Comparison of ENCODE assay signal across 11 cellular contexts in the genomic region with DNA sequence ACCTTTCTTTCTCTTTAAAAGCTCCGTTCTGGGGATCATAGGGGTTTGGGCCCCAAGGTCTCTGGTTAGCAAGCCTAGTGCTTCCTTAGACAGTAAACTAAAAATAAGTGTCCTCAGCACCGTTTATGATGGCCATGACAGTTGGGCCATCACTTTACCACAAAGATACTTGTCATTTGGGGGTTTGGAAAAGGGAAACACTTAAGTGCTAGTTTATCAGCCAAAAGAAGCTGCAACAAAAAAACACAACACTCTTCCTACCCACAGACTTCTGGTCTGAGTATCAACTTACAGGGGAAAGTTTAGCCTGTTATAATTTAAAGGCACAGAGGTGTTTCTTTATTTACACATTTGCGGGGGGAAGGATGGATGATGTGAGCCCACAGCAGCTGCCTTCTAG.
DNase-seq lines count a peak whose midpoint lies in the region; ATAC-seq and TF ChIP-seq lines count a peak whose summit lies in the region.
"Had no signal": no experiment of that assay in that cellular context is flagged by ENCODE, and none has a peak within 500 bp of the region (broad histone marks: within the 10 kb centered on the region; RNA-seq: fewer than 3 reads in every experiment).

No MANE protein-coding gene starts in this region.

- intact Hi-C loops in posterior vena cava (cut with DNase I), result no loop called here

- peak overlapping the region; percentile 22; the same call in 1 of the 2 replicates for H3K4me3 ChIP-seq in GM06990 (replicated peaks; ENCODE audit: low read depth, low read length)
- no peak overlapping the region for H3K4me3 ChIP-seq in muscle layer of duodenum (ENCODE audit: low read depth in 1 of 2, low read length in 2 of 2)
- H3K4me3 ChIP-seq: breast epithelium, prostate gland had no signal

- H3K36me3 ChIP-seq in GM06990 (ENCODE audit: control insufficient read depth, insufficient read depth, low read length), result no peaks in the 10 kb centered on the region
- H3K36me3 ChIP-seq in muscle layer of duodenum (ENCODE audit: control insufficient read depth in 1 of 2, insufficient read depth in 2 of 2, low read length in 2 of 2), result no peaks in the 10 kb centered on the region
- H3K36me3 ChIP-seq: breast epithelium, prostate gland had no signal

- peaks cover 0 to 13% of the 10 kb centered on the region in 2 donors for H3K4me1 ChIP-seq in muscle layer of duodenum (ENCODE audit: control insufficient read depth in 1 of 2, insufficient read depth in 2 of 2, low read length in 2 of 2)
- H3K4me1 ChIP-seq: breast epithelium, prostate gland had no signal

- H3K27me3 ChIP-seq in GM06990 (replicated peaks; ENCODE audit: control insufficient read depth, insufficient read depth, low read length) (no peaks in the 10 kb centered on the region), muscle layer of duodenum (ENCODE audit: low read depth, low read length) (no peaks in the 10 kb centered on the region)
- H3K27me3 ChIP-seq: breast epithelium had no signal

- DNase-seq in GM06990 (ENCODE audit: extremely low read depth, insufficient read length), result no peak
- DNase-seq in SIG-M5 (lab: John Stamatoyannopoulos, UW), result peak; percentile 73
- no peak for DNase-seq in NCI-H1048 (lab: John Stamatoyannopoulos, UW)
- no peak for DNase-seq in NCI-H2171 (lab: John Stamatoyannopoulos, UW)
- DNase-seq in posterior vena cava (ENCODE audit: low spot score), result no peak
- no peak for DNase-seq in NCI-H226
- DNase-seq: DMS 273 treated with DMSO at 0.1 percent for 48 hours had no signal

- TF ChIP-seq CTCF in GM06990 (IDR thresholded peaks at IDR 0.05; ENCODE audit: insufficient read depth, low read length, poor library complexity, severe bottlenecking), result no peak

- peak; percentile 35 for ATAC-seq in HG02759 (IDR thresholded peaks at IDR 0.05; ENCODE audit: unreplicated experiment)

- peak overlapping the region; percentile 18 for H3K27ac ChIP-seq in muscle layer of duodenum (ENCODE audit: low read length)
- H3K27ac ChIP-seq: breast epithelium, prostate gland had no signal

- H3K9me3 ChIP-seq in muscle layer of duodenum (ENCODE audit: control insufficient read depth in 1 of 2, low read length in 2 of 2), result no peaks in the 10 kb centered on the region
- H3K9me3 ChIP-seq: breast epithelium, prostate gland had no signal
